Comparison of ENCODE assay signal across 1 cellular context in genomic region chr19:54115071-54116063, GRCh38.
A peak's percentile ranks its signal among the peaks of the same experiment; 100 is the strongest.
TF ChIP-seq lines count a peak whose summit lies in the region.

TSS of gene PRPF31 (plus strand) at chr19:54115754. CDS start at chr19:54118279, 2,525 bp downstream.
TSS of gene TFPT (minus strand) at chr19:54115657. CDS start at chr19:54115269, 388 bp downstream.

TF ChIP-seq in HepG2, 621 proteins besides CTCF, POLR2A, EP300 and RAD21 (continued from another document and continues in another):
- TF ChIP-seq FOXP4 (CRISPR knock-in tag; IDR thresholded peaks at IDR 0.05) = peak; percentile 6; the same call in 1 of the 2 replicates
- TF ChIP-seq ZNF142 (CRISPR knock-in tag; IDR thresholded peaks at IDR 0.05) = no peak
- TF ChIP-seq PITX1 (CRISPR knock-in tag; IDR thresholded peaks at IDR 0.05) = peak; percentile 91
- no peak for TF ChIP-seq ZNF7 (CRISPR knock-in tag; IDR thresholded peaks at IDR 0.05)
- peak; percentile 80; the same call in 1 of the 2 replicates for TF ChIP-seq ZNF552 (CRISPR knock-in tag; IDR thresholded peaks at IDR 0.05; ENCODE audit: borderline replicate concordance)
- no peak for TF ChIP-seq ZNF30 (CRISPR knock-in tag; IDR thresholded peaks at IDR 0.05)
- no peak for TF ChIP-seq SP5 (CRISPR knock-in tag; IDR thresholded peaks at IDR 0.05; ENCODE audit: borderline replicate concordance, low read depth)
- peak; percentile 96 for TF ChIP-seq ZNF230 (CRISPR knock-in tag; IDR thresholded peaks at IDR 0.05)
- no peak for TF ChIP-seq SP140L (CRISPR knock-in tag; IDR thresholded peaks at IDR 0.05; ENCODE audit: borderline replicate concordance)
- no peak for TF ChIP-seq MBD4 (IDR thresholded peaks at IDR 0.05; ENCODE audit: borderline replicate concordance, low read length)
- peak; percentile 49; the same call in 1 of the 2 replicates for TF ChIP-seq PRDM4 (CRISPR knock-in tag; IDR thresholded peaks at IDR 0.05; ENCODE audit: borderline replicate concordance)
- no peak for TF ChIP-seq TRIM22 (IDR thresholded peaks at IDR 0.05)
- TF ChIP-seq MBNL3 (CRISPR knock-in tag; conservative IDR thresholded peaks at IDR 0.05) = no peak
- TF ChIP-seq ZBTB7A (CRISPR knock-in tag; IDR thresholded peaks at IDR 0.05) = no peak
- TF ChIP-seq THRA (CRISPR knock-in tag; IDR thresholded peaks at IDR 0.05; ENCODE audit: borderline replicate concordance) = no peak
- TF ChIP-seq ZBTB1 (CRISPR knock-in tag; IDR thresholded peaks at IDR 0.05; ENCODE audit: borderline replicate concordance) = 0 out of 2 replicates have a peak, but pooled peaks have one; percentile 35
- peak; percentile 65 for TF ChIP-seq BRD4 (CRISPR knock-in tag; IDR thresholded peaks at IDR 0.05)
- TF ChIP-seq ZUFSP (CRISPR knock-in tag; IDR thresholded peaks at IDR 0.05; ENCODE audit: borderline replicate concordance) = no peak
- TF ChIP-seq ZBTB25 (CRISPR knock-in tag; IDR thresholded peaks at IDR 0.05) = peak; percentile 87
- TF ChIP-seq AGO1 (IDR thresholded peaks at IDR 0.05; ENCODE audit: low read depth, low read length, poor library complexity, severe bottlenecking) = peak; percentile 86
- TF ChIP-seq ZNF296 (CRISPR knock-in tag; conservative IDR thresholded peaks at IDR 0.05) = no peak; the same call in 1 of the 2 replicates
- TF ChIP-seq FLYWCH1 (CRISPR knock-in tag; IDR thresholded peaks at IDR 0.05) = no peak
- TF ChIP-seq IRF2 (CRISPR knock-in tag; IDR thresholded peaks at IDR 0.05) = peak; percentile 88
- no peak; the same call in 1 of the 2 replicates for TF ChIP-seq SMAD3 (CRISPR knock-in tag; IDR thresholded peaks at IDR 0.05)
- TF ChIP-seq EEA1 (CRISPR knock-in tag; IDR thresholded peaks at IDR 0.05; ENCODE audit: borderline replicate concordance) = peak; percentile 37; the same call in 1 of the 2 replicates
- TF ChIP-seq MAZ (IDR thresholded peaks at IDR 0.05; ENCODE audit: borderline replicate concordance, low read depth, low read length) = no peak; the same call in 1 of the 2 replicates
- peak; percentile 36; the same call in 1 of the 2 replicates for TF ChIP-seq MAZ (CRISPR knock-in tag; IDR thresholded peaks at IDR 0.05; ENCODE audit: low read depth)
- TF ChIP-seq SMARCC2 (IDR thresholded peaks at IDR 0.05) = no peak
- peak; percentile 100 for TF ChIP-seq ATF1 (CRISPR knock-in tag; IDR thresholded peaks at IDR 0.05)
- TF ChIP-seq ZNF138 (CRISPR knock-in tag; IDR thresholded peaks at IDR 0.05; ENCODE audit: low read depth) = no peak
- peak; percentile 51; the same call in 1 of the 2 replicates for TF ChIP-seq ZNF121 (CRISPR knock-in tag; IDR thresholded peaks at IDR 0.05)
- no peak for TF ChIP-seq ZNF530 (CRISPR knock-in tag; IDR thresholded peaks at IDR 0.05; ENCODE audit: low read depth)
- TF ChIP-seq TOE1 (CRISPR knock-in tag; IDR thresholded peaks at IDR 0.05) = no peak
- no peak for TF ChIP-seq ZNF724P (CRISPR knock-in tag; IDR thresholded peaks at IDR 0.05; ENCODE audit: borderline replicate concordance)
- no peak for TF ChIP-seq ZNF10 (CRISPR knock-in tag; IDR thresholded peaks at IDR 0.05; ENCODE audit: borderline replicate concordance, low read depth)
- no peak for TF ChIP-seq ZNF713 (CRISPR knock-in tag; IDR thresholded peaks at IDR 0.05)
- TF ChIP-seq RBFOX2 (IDR thresholded peaks at IDR 0.05; ENCODE audit: low read depth, low read length) = peak; percentile 21; the same call in 1 of the 2 replicates
- peak; percentile 87 for TF ChIP-seq ZNF746 (CRISPR knock-in tag; IDR thresholded peaks at IDR 0.05)
- TF ChIP-seq ZNF660 (CRISPR knock-in tag; IDR thresholded peaks at IDR 0.05; ENCODE audit: borderline replicate concordance, low read depth) = no peak
- TF ChIP-seq ZFP91 (CRISPR knock-in tag; IDR thresholded peaks at IDR 0.05; ENCODE audit: borderline replicate concordance) = peak; percentile 93
- TF ChIP-seq ZNF441 (CRISPR knock-in tag; IDR thresholded peaks at IDR 0.05; ENCODE audit: borderline replicate concordance) = no peak; the same call in 1 of the 2 replicates
- no peak for TF ChIP-seq ZNF3 (CRISPR knock-in tag; IDR thresholded peaks at IDR 0.05)
- TF ChIP-seq ZNF180 (CRISPR knock-in tag; IDR thresholded peaks at IDR 0.05; ENCODE audit: borderline replicate concordance, low read depth) = no peak
- TF ChIP-seq ZNF274 (CRISPR knock-in tag; IDR thresholded peaks at IDR 0.05) = peak; percentile 46; the same call in 1 of the 2 replicates
- no peak for TF ChIP-seq SMARCE1 (IDR thresholded peaks at IDR 0.05; ENCODE audit: borderline replicate concordance)
- TF ChIP-seq ZNF17 (CRISPR knock-in tag; IDR thresholded peaks at IDR 0.05) = no peak
- TF ChIP-seq ZNF33A (CRISPR knock-in tag; IDR thresholded peaks at IDR 0.05; ENCODE audit: borderline replicate concordance) = peak; percentile 89; the same call in 1 of the 2 replicates
- no peak for TF ChIP-seq ZNF576 (CRISPR knock-in tag; IDR thresholded peaks at IDR 0.05)
- no peak for TF ChIP-seq LCORL (IDR thresholded peaks at IDR 0.05)
- no peak; the same call in 1 of the 2 replicates for TF ChIP-seq LCORL (CRISPR knock-in tag; IDR thresholded peaks at IDR 0.05)
